In genomic region chr1:152042030-152042429, GRCh38 we compare ENCODE assay signal across 10 cellular contexts. TPM values are rescaled to one million over a fixed set of nuclear protein-coding genes. Genes with fewer than 3 reads are reported as not detected.
"Had no signal": no experiment of that assay in that cellular context is flagged by ENCODE, and none has a peak within 500 bp of the region (broad histone marks: within the 10 kb centered on the region; RNA-seq: fewer than 3 reads in every experiment).

No MANE protein-coding gene starts in this region.

- H3K27ac Mint-ChIP-seq: GM23338, IgD-negative memory B cell had no signal

- H3K36me3 Mint-ChIP-seq: IgD-negative memory B cell had no signal

- H3K4me3 Mint-ChIP-seq: GM23338, IgD-negative memory B cell had no signal

- H3K27ac ChIP-seq: HL-60 had no signal

- DNase-seq: H7, KG1 had no signal

- H3K36me3 ChIP-seq: HAP-1 had no signal

- ATAC-seq: GM23338, HCT116, HepG2 had no signal

- H3K4me2 ChIP-seq: GM23338 had no signal

- H3K27me3 Mint-ChIP-seq: IgD-negative memory B cell had no signal

- H2AFZ ChIP-seq: GM23338 had no signal

- H3K9me3 Mint-ChIP-seq: GM23338, IgD-negative memory B cell had no signal

- H3K9me3 ChIP-seq: HAP-1 had no signal

- H3K4me3 ChIP-seq: GM23338, HAP-1 had no signal

- FAIRE-seq: HepG2 had no signal

RNA-seq across cellular contexts. Expression of gene TCHHL1, which starts 46.8 kb away (rescaled TPM):
- total RNA-seq: GM23338, H4, H7, HepG2, HT1080 had no signal
- polyA plus RNA-seq: GM23338, HepG2, IgD-negative memory B cell had no signal
